In the genomic region with DNA sequence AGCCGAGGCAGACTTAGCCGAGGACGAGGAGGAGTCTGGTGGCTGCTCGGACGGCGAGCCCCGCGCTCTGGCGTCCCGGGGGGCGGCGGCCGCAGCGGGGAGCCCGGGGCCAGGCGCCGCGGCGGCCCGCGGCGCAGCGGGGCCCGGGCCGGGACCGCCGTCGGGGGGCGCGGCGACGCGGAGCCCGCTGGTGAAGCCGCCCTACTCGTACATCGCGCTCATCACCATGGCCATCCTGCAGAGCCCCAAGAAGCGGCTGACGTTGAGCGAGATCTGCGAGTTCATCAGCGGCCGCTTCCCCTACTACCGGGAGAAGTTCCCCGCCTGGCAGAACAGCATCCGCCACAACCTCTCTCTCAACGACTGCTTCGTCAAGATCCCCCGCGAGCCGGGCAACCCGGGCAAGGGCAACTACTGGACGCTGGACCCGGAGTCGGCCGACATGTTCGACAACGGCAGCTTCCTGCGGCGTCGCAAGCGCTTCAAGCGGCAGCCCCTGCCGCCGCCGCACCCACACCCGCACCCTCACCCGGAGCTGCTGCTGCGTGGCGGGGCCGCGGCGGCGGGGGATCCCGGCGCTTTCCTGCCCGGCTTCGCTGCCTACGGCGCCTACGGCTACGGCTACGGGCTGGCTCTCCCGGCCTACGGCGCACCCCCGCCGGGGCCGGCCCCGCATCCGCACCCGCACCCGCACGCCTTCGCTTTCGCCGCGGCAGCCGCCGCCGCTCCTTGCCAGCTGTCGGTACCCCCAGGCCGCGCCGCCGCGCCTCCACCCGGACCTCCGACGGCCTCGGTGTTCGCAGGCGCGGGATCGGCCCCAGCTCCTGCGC, we compare ENCODE assay signal across 2 cellular contexts.
TF ChIP-seq lines count a peak whose summit lies in the region.

No MANE protein-coding gene starts in this region.

TF ChIP-seq in HepG2, 621 proteins besides CTCF, POLR2A, EP300 and RAD21:
- no peak for TF ChIP-seq ZFP82 (CRISPR knock-in tag; IDR thresholded peaks at IDR 0.05; ENCODE audit: borderline replicate concordance)
- TF ChIP-seq, protein P1, sequence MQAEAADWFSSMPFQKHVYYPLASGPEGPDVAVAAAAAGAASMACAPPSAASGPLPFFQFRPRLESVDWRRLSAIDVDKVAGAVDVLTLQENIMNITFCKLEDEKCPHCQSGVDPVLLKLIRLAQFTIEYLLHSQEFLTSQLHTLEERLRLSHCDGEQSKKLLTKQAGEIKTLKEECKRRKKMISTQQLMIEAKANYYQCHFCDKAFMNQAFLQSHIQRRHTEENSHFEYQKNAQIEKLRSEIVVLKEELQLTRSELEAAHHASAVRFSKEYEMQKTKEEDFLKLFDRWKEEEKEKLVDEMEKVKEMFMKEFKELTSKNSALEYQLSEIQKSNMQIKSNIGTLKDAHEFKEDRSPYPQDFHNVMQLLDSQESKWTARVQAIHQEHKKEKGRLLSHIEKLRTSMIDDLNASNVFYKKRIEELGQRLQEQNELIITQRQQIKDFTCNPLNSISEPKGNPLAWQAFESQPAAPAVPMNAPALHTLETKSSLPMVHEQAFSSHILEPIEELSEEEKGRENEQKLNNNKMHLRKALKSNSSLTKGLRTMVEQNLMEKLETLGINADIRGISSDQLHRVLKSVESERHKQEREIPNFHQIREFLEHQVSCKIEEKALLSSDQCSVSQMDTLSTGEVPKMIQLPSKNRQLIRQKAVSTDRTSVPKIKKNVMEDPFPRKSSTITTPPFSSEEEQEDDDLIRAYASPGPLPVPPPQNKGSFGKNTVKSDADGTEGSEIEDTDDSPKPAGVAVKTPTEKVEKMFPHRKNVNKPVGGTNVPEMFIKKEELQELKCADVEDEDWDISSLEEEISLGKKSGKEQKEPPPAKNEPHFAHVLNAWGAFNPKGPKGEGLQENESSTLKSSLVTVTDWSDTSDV (CRISPR knock-in tag; IDR thresholded peaks at IDR 0.05) = no peak
- TF ChIP-seq RARG (CRISPR knock-in tag; IDR thresholded peaks at IDR 0.05; ENCODE audit: low read depth) = no peak
- no peak for TF ChIP-seq ZBTB3 (CRISPR knock-in tag; IDR thresholded peaks at IDR 0.05; ENCODE audit: borderline replicate concordance, low read depth)
- TF ChIP-seq NR1H2 (CRISPR knock-in tag; IDR thresholded peaks at IDR 0.05; ENCODE audit: borderline replicate concordance, low read depth) = no peak
- TF ChIP-seq, protein P2, sequence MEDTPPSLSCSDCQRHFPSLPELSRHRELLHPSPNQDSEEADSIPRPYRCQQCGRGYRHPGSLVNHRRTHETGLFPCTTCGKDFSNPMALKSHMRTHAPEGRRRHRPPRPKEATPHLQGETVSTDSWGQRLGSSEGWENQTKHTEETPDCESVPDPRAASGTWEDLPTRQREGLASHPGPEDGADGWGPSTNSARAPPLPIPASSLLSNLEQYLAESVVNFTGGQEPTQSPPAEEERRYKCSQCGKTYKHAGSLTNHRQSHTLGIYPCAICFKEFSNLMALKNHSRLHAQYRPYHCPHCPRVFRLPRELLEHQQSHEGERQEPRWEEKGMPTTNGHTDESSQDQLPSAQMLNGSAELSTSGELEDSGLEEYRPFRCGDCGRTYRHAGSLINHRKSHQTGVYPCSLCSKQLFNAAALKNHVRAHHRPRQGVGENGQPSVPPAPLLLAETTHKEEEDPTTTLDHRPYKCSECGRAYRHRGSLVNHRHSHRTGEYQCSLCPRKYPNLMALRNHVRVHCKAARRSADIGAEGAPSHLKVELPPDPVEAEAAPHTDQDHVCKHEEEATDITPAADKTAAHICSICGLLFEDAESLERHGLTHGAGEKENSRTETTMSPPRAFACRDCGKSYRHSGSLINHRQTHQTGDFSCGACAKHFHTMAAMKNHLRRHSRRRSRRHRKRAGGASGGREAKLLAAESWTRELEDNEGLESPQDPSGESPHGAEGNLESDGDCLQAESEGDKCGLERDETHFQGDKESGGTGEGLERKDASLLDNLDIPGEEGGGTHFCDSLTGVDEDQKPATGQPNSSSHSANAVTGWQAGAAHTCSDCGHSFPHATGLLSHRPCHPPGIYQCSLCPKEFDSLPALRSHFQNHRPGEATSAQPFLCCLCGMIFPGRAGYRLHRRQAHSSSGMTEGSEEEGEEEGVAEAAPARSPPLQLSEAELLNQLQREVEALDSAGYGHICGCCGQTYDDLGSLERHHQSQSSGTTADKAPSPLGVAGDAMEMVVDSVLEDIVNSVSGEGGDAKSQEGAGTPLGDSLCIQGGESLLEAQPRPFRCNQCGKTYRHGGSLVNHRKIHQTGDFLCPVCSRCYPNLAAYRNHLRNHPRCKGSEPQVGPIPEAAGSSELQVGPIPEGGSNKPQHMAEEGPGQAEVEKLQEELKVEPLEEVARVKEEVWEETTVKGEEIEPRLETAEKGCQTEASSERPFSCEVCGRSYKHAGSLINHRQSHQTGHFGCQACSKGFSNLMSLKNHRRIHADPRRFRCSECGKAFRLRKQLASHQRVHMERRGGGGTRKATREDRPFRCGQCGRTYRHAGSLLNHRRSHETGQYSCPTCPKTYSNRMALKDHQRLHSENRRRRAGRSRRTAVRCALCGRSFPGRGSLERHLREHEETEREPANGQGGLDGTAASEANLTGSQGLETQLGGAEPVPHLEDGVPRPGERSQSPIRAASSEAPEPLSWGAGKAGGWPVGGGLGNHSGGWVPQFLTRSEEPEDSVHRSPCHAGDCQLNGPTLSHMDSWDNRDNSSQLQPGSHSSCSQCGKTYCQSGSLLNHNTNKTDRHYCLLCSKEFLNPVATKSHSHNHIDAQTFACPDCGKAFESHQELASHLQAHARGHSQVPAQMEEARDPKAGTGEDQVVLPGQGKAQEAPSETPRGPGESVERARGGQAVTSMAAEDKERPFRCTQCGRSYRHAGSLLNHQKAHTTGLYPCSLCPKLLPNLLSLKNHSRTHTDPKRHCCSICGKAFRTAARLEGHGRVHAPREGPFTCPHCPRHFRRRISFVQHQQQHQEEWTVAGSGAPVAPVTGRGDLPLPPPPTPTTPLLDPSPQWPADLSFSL (CRISPR knock-in tag; IDR thresholded peaks at IDR 0.05) = no peak
- no peak for TF ChIP-seq ZNF3 (CRISPR knock-in tag; IDR thresholded peaks at IDR 0.05)
- TF ChIP-seq ZNF256 (CRISPR knock-in tag; conservative IDR thresholded peaks at IDR 0.05) = no peak
- no peak for TF ChIP-seq FOXO1 (CRISPR knock-in tag; IDR thresholded peaks at IDR 0.05)
- TF ChIP-seq, protein P3, sequence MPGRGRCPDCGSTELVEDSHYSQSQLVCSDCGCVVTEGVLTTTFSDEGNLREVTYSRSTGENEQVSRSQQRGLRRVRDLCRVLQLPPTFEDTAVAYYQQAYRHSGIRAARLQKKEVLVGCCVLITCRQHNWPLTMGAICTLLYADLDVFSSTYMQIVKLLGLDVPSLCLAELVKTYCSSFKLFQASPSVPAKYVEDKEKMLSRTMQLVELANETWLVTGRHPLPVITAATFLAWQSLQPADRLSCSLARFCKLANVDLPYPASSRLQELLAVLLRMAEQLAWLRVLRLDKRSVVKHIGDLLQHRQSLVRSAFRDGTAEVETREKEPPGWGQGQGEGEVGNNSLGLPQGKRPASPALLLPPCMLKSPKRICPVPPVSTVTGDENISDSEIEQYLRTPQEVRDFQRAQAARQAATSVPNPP (CRISPR knock-in tag; IDR thresholded peaks at IDR 0.05) = no peak
- TF ChIP-seq KDM2A (CRISPR knock-in tag; IDR thresholded peaks at IDR 0.05; ENCODE audit: borderline replicate concordance, low read depth) = no peak

TF ChIP-seq in SK-N-SH treated with all-trans-retinoic acid at 6 μM for 48 hours, 23 proteins besides CTCF, POLR2A, EP300 and RAD21:
- TF ChIP-seq ZNF8 (CRISPR knock-in tag; IDR thresholded peaks at IDR 0.05) (no peak), ESRRG (CRISPR knock-in tag; IDR thresholded peaks at IDR 0.05) (no peak), OSR1 (CRISPR knock-in tag; IDR thresholded peaks at IDR 0.05) (no peak), ARNTL (CRISPR knock-in tag; IDR thresholded peaks at IDR 0.05; ENCODE audit: borderline replicate concordance, low read depth) (no peak), GLIS3 (CRISPR knock-in tag; IDR thresholded peaks at IDR 0.05) (no peak), BACH2 (CRISPR knock-in tag; IDR thresholded peaks at IDR 0.05; ENCODE audit: borderline replicate concordance) (no peak), ZNF565 (CRISPR knock-in tag; conservative IDR thresholded peaks at IDR 0.05; ENCODE audit: low read depth) (no peak), RARB (CRISPR knock-in tag; IDR thresholded peaks at IDR 0.05) (no peak), TCF4 (CRISPR knock-in tag; IDR thresholded peaks at IDR 0.05; ENCODE audit: borderline replicate concordance) (no peak), PPARA (CRISPR knock-in tag; IDR thresholded peaks at IDR 0.05; ENCODE audit: borderline replicate concordance) (no peak), CSDC2 (CRISPR knock-in tag; IDR thresholded peaks at IDR 0.05) (no peak), SNAI2 (CRISPR knock-in tag; IDR thresholded peaks at IDR 0.05) (no peak), TOX (CRISPR knock-in tag; IDR thresholded peaks at IDR 0.05; ENCODE audit: borderline replicate concordance) (no peak), ZNF70 (CRISPR knock-in tag; IDR thresholded peaks at IDR 0.05) (no peak)
- TF ChIP-seq, protein P4, sequence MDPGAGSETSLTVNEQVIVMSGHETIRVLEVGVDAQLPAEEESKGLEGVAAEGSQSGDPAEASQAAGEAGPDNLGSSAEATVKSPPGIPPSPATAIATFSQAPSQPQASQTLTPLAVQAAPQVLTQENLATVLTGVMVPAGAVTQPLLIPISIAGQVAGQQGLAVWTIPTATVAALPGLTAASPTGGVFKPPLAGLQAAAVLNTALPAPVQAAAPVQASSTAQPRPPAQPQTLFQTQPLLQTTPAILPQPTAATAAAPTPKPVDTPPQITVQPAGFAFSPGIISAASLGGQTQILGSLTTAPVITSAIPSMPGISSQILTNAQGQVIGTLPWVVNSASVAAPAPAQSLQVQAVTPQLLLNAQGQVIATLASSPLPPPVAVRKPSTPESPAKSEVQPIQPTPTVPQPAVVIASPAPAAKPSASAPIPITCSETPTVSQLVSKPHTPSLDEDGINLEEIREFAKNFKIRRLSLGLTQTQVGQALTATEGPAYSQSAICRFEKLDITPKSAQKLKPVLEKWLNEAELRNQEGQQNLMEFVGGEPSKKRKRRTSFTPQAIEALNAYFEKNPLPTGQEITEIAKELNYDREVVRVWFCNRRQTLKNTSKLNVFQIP (CRISPR knock-in tag; IDR thresholded peaks at IDR 0.05; ENCODE audit: borderline replicate concordance, low read depth) = no peak
- TF ChIP-seq, protein P5, sequence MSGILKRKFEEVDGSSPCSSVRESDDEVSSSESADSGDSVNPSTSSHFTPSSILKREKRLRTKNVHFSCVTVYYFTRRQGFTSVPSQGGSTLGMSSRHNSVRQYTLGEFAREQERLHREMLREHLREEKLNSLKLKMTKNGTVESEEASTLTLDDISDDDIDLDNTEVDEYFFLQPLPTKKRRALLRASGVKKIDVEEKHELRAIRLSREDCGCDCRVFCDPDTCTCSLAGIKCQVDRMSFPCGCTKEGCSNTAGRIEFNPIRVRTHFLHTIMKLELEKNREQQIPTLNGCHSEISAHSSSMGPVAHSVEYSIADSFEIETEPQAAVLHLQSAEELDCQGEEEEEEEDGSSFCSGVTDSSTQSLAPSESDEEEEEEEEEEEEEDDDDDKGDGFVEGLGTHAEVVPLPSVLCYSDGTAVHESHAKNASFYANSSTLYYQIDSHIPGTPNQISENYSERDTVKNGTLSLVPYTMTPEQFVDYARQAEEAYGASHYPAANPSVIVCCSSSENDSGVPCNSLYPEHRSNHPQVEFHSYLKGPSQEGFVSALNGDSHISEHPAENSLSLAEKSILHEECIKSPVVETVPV (CRISPR knock-in tag; IDR thresholded peaks at IDR 0.05) = no peak
- TF ChIP-seq, protein P6, sequence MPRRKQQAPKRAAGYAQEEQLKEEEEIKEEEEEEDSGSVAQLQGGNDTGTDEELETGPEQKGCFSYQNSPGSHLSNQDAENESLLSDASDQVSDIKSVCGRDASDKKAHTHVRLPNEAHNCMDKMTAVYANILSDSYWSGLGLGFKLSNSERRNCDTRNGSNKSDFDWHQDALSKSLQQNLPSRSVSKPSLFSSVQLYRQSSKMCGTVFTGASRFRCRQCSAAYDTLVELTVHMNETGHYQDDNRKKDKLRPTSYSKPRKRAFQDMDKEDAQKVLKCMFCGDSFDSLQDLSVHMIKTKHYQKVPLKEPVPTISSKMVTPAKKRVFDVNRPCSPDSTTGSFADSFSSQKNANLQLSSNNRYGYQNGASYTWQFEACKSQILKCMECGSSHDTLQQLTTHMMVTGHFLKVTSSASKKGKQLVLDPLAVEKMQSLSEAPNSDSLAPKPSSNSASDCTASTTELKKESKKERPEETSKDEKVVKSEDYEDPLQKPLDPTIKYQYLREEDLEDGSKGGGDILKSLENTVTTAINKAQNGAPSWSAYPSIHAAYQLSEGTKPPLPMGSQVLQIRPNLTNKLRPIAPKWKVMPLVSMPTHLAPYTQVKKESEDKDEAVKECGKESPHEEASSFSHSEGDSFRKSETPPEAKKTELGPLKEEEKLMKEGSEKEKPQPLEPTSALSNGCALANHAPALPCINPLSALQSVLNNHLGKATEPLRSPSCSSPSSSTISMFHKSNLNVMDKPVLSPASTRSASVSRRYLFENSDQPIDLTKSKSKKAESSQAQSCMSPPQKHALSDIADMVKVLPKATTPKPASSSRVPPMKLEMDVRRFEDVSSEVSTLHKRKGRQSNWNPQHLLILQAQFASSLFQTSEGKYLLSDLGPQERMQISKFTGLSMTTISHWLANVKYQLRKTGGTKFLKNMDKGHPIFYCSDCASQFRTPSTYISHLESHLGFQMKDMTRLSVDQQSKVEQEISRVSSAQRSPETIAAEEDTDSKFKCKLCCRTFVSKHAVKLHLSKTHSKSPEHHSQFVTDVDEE (CRISPR knock-in tag; IDR thresholded peaks at IDR 0.05) = no peak
- TF ChIP-seq, protein P7, sequence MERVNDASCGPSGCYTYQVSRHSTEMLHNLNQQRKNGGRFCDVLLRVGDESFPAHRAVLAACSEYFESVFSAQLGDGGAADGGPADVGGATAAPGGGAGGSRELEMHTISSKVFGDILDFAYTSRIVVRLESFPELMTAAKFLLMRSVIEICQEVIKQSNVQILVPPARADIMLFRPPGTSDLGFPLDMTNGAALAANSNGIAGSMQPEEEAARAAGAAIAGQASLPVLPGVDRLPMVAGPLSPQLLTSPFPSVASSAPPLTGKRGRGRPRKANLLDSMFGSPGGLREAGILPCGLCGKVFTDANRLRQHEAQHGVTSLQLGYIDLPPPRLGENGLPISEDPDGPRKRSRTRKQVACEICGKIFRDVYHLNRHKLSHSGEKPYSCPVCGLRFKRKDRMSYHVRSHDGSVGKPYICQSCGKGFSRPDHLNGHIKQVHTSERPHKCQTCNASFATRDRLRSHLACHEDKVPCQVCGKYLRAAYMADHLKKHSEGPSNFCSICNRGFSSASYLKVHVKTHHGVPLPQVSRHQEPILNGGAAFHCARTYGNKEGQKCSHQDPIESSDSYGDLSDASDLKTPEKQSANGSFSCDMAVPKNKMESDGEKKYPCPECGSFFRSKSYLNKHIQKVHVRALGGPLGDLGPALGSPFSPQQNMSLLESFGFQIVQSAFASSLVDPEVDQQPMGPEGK (CRISPR knock-in tag; IDR thresholded peaks at IDR 0.05; ENCODE audit: borderline replicate concordance) = no peak
- TF ChIP-seq, protein P8, sequence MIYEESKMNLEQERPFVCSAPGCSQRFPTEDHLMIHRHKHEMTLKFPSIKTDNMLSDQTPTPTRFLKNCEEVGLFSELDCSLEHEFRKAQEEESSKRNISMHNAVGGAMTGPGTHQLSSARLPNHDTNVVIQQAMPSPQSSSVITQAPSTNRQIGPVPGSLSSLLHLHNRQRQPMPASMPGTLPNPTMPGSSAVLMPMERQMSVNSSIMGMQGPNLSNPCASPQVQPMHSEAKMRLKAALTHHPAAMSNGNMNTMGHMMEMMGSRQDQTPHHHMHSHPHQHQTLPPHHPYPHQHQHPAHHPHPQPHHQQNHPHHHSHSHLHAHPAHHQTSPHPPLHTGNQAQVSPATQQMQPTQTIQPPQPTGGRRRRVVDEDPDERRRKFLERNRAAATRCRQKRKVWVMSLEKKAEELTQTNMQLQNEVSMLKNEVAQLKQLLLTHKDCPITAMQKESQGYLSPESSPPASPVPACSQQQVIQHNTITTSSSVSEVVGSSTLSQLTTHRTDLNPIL (CRISPR knock-in tag; IDR thresholded peaks at IDR 0.05; ENCODE audit: low read depth) = no peak
